ENCODE assay signal across 20 cellular contexts in genomic region chr5:137831526-137831925, GRCh38. TPM values are rescaled to one million over a fixed set of nuclear protein-coding genes. Genes with fewer than 3 reads are reported as not detected.
A peak's percentile ranks its signal among the peaks of the same experiment; 100 is the strongest.
DNase-seq lines count a peak whose midpoint lies in the region; ATAC-seq, FAIRE-seq and TF ChIP-seq lines count a peak whose summit lies in the region.
"Had no signal": no experiment of that assay in that cellular context is flagged by ENCODE, and none has a peak within 500 bp of the region (broad histone marks: within the 10 kb centered on the region; RNA-seq: fewer than 3 reads in every experiment).

No MANE protein-coding gene starts in this region.

- TF ChIP-seq CTCF in MCF 10A (IDR thresholded peaks at IDR 0.05; ENCODE audit: unreplicated experiment) (peak; percentile 19), mammary epithelial cell (conservative IDR thresholded peaks at IDR 0.05 in 1 of 2, IDR thresholded peaks at IDR 0.05 in 1 of 2; ENCODE audit: extremely low read depth in 1 of 2, insufficient read depth in 1 of 2, low read depth in 1 of 2, low read length in 2 of 2) (peak in 1 of 2 donors; percentile 11), endothelial cell (IDR thresholded peaks at IDR 0.05; ENCODE audit: unreplicated experiment) (peak; percentile 39), keratinocyte (optimal IDR thresholded peaks at IDR 0.05 in 1 of 3, IDR thresholded peaks at IDR 0.05 in 1 of 3, conservative IDR thresholded peaks at IDR 0.05 in 1 of 3; ENCODE audit: extremely low read depth in 1 of 3, insufficient read depth in 2 of 3, low read length in 3 of 3) (peak in 1 of 3 experiments; percentile 8), uterus (IDR thresholded peaks at IDR 0.05) (peak in 2 of 4 experiments; percentile 31 to 32)

- no peak for TF ChIP-seq POLR2A in uterus (IDR thresholded peaks at IDR 0.05)

- no peaks in the 10 kb centered on the region for H3K36me3 Mint-ChIP-seq in MCF 10A (ENCODE audit: insufficient read depth, unreplicated experiment)
- no peaks in the 10 kb centered on the region for H3K36me3 Mint-ChIP-seq in endothelial cell (ENCODE audit: low read depth, unreplicated experiment)
- H3K36me3 Mint-ChIP-seq in activated CD8-positive, alpha-beta T cell treated with anti-CD3 and anti-CD28 coated beads, Interleukin-2, amount 10 ng/mL, durations not matched to agents 7 days and 5 days (ENCODE audit: low read depth), result no peaks in the 10 kb centered on the region

- H3K4me1 ChIP-seq in mammary epithelial cell (ENCODE audit: insufficient read depth, low read length) (peaks cover 10% of the 10 kb centered on the region), keratinocyte (ENCODE audit: control insufficient read depth, extremely low read depth, insufficient read depth, low read length) (peaks cover 18% of the 10 kb centered on the region), uterus (peaks cover 0 to 13% of the 10 kb centered on the region in 2 donors)

- no peak overlapping the region for H3K4me2 ChIP-seq in mammary epithelial cell (ENCODE audit: insufficient read depth, low read depth, low read length)
- H3K4me2 ChIP-seq in keratinocyte (ENCODE audit: control insufficient read depth, extremely low read depth, insufficient read depth, low read depth, low read length), result no peak overlapping the region

- H3K9ac ChIP-seq in mammary epithelial cell (ENCODE audit: insufficient read depth, low read length), result no peak overlapping the region
- H3K9ac ChIP-seq in keratinocyte (ENCODE audit: control insufficient read depth, extremely low read depth, insufficient read depth, low read length), result no peak overlapping the region

- H3K4me3 Mint-ChIP-seq in MCF 10A (ENCODE audit: unreplicated experiment) (no peak overlapping the region), endothelial cell (ENCODE audit: unreplicated experiment) (no peak overlapping the region)
- H3K4me3 Mint-ChIP-seq in activated CD8-positive, alpha-beta T cell treated with anti-CD3 and anti-CD28 coated beads, Interleukin-2, amount 10 ng/mL, durations not matched to agents 7 days and 5 days, result no peak overlapping the region
- H3K4me3 Mint-ChIP-seq: activated CD8-positive, alpha-beta T cell treated with anti-CD3 and anti-CD28 coated beads for 36 hours; CD4-positive, alpha-beta memory T cell had no signal

- no peak for ATAC-seq in HG02884 (IDR thresholded peaks at IDR 0.05; ENCODE audit: unreplicated experiment)
- no peak for ATAC-seq in activated CD8-positive, alpha-beta T cell treated with anti-CD3 and anti-CD28 coated beads, Interleukin-2, amount 10 ng/mL, durations not matched to agents 7 days and 5 days
- ATAC-seq: activated CD8-positive, alpha-beta T cell treated with anti-CD3 and anti-CD28 coated beads for 36 hours; GM12878; mucosa of descending colon had no signal

- H3K27ac ChIP-seq in mammary epithelial cell (ENCODE audit: insufficient read depth, low read depth, low read length), result no peak overlapping the region
- no peak overlapping the region for H3K27ac ChIP-seq in keratinocyte (ENCODE audit: control insufficient read depth, insufficient read depth, low read length)
- peak overlapping the region; percentile 46 to 61 for H3K27ac ChIP-seq in uterus
- H3K27ac ChIP-seq: ovary had no signal

- 84% methylated on average over 3 of the region's 3 CpGs for WGBS in mammary epithelial cell (ENCODE audit: low coverage, missing lambda C conversion rate)

- POLR2A ChIA-PET in MCF 10A (lab: Yijun Ruan, JAX), result no interaction called here
- POLR2A ChIA-PET in activated CD8-positive, alpha-beta T cell treated with anti-CD3 and anti-CD28 coated beads, Interleukin-2, amount 10 ng/mL, durations not matched to agents 7 days and 5 days (lab: Charles Lee), result no interaction called here

- H2AFZ ChIP-seq in mammary epithelial cell (ENCODE audit: low read depth, low read length) (no peak overlapping the region), keratinocyte (ENCODE audit: control insufficient read depth, low read length) (no peak overlapping the region)

- CTCF ChIA-PET in MCF 10A (lab: Yijun Ruan, JAX), result interaction anchor here (0.8 to 1.9 kb wide), 2 partner anchors 12 to 53 kb away, joined by 4 to 9 read pairs; no protein-coding TSS in a partner anchor
- CTCF ChIA-PET in mammary epithelial cell (lab: Charles Lee; ENCODE audit: low non-redundant PET), result no interaction called here
- CTCF ChIA-PET in activated CD8-positive, alpha-beta T cell treated with anti-CD3 and anti-CD28 coated beads, Interleukin-2, amount 10 ng/mL, durations not matched to agents 7 days and 5 days (lab: Charles Lee), result interaction anchor here (1.1 kb wide), 1 partner anchor 33 kb away, joined by 3 read pairs; no protein-coding TSS in a partner anchor

- H3K9me1 ChIP-seq in keratinocyte (ENCODE audit: control insufficient read depth, extremely low read depth, insufficient read depth, low read length), result no peaks in the 10 kb centered on the region

- no peak for DNase-seq in MCF 10A (ENCODE audit: unreplicated experiment)
- DNase-seq in mammary epithelial cell, result no peak
- no peak for DNase-seq in endothelial cell (ENCODE audit: low spot score)
- DNase-seq in keratinocyte (ENCODE audit: low read depth, low spot score), result no peak
- peak in 1 of 2 donors; percentile 15 for DNase-seq in uterus
- DNase-seq in activated CD8-positive, alpha-beta T cell treated with anti-CD3 and anti-CD28 coated beads, Interleukin-2, amount 10 ng/mL, durations not matched to agents 7 days and 5 days, result no peak
- DNase-seq in DMS79 treated with DMSO at 0.1 percent for 48 hours (lab: John Stamatoyannopoulos, UW), result no peak
- DNase-seq: 8988T; activated CD8-positive, alpha-beta T cell treated with anti-CD3 and anti-CD28 coated beads for 36 hours; amniotic stem cell; CD4-positive, alpha-beta memory T cell; mucosa of descending colon; NCI-H146; OCI-M1; ovary; stimulated activated CD4-positive, alpha-beta T cell treated with anti-CD3 and anti-CD28 coated beads, Interleukin-15, amount 100 ng/mL, for 24 hours had no signal

- FAIRE-seq in keratinocyte (lab: Jason Lieb, UNC), result peak; percentile 9
- FAIRE-seq: GM12878 had no signal

- no peaks in the 10 kb centered on the region for H3K27me3 ChIP-seq in mammary epithelial cell (ENCODE audit: insufficient read depth, low read length)
- H3K27me3 ChIP-seq in keratinocyte (ENCODE audit: control insufficient read depth, extremely low read depth, insufficient read depth, low read length), result no peaks in the 10 kb centered on the region
- H3K27me3 ChIP-seq in uterus, result no peaks in the 10 kb centered on the region
- H3K27me3 ChIP-seq: ovary had no signal

- no peaks in the 10 kb centered on the region for H3K79me2 ChIP-seq in mammary epithelial cell (ENCODE audit: insufficient read depth, low read length)
- no peaks in the 10 kb centered on the region for H3K79me2 ChIP-seq in keratinocyte (ENCODE audit: control insufficient read depth, insufficient read depth, low read length)

- intact Hi-C loops in MCF 10A (cut with micrococcal nuclease) (no loop called here), mammary epithelial cell (cut with micrococcal nuclease) (loop anchor here (5.0 kb wide), 1 partner anchor 56 kb away; the partner anchor contains the start of gene PKD2L2), uterus (cut with DNase I; ENCODE audit: low total_unique reads) (no loop called here)

- in situ Hi-C loops in mammary epithelial cell (cut with MboI; ENCODE audit: low sequenced_read_pairs in 2 of 2), result no loop called here

- H3K9me3 Mint-ChIP-seq in MCF 10A (ENCODE audit: unreplicated experiment), result no peaks in the 10 kb centered on the region
- no peaks in the 10 kb centered on the region for H3K9me3 Mint-ChIP-seq in endothelial cell (ENCODE audit: unreplicated experiment)
- H3K9me3 Mint-ChIP-seq in activated CD8-positive, alpha-beta T cell treated with anti-CD3 and anti-CD28 coated beads, Interleukin-2, amount 10 ng/mL, durations not matched to agents 7 days and 5 days (ENCODE audit: insufficient read depth), result no peaks in the 10 kb centered on the region
- H3K9me3 Mint-ChIP-seq: activated CD8-positive, alpha-beta T cell treated with anti-CD3 and anti-CD28 coated beads for 36 hours had no signal

- H3K4me1 Mint-ChIP-seq in MCF 10A (ENCODE audit: insufficient read depth, unreplicated experiment) (peaks cover 11% of the 10 kb centered on the region), endothelial cell (ENCODE audit: unreplicated experiment) (peaks cover 6% of the 10 kb centered on the region)
- H3K4me1 Mint-ChIP-seq in activated CD8-positive, alpha-beta T cell treated with anti-CD3 and anti-CD28 coated beads, Interleukin-2, amount 10 ng/mL, durations not matched to agents 7 days and 5 days (ENCODE audit: low read depth), result no peaks in the 10 kb centered on the region
- H3K4me1 Mint-ChIP-seq: CD4-positive, alpha-beta memory T cell had no signal

- H3K9me3 ChIP-seq in mammary epithelial cell (replicated peaks; ENCODE audit: insufficient read depth, low read length) (no peaks in the 10 kb centered on the region), keratinocyte (ENCODE audit: control insufficient read depth, low read depth, low read length) (no peaks in the 10 kb centered on the region), uterus (no peaks in the 10 kb centered on the region)
- H3K9me3 ChIP-seq: mucosa of descending colon, ovary had no signal

- H3K36me3 ChIP-seq in mammary epithelial cell (ENCODE audit: insufficient read depth, low read length) (no peaks in the 10 kb centered on the region), keratinocyte (ENCODE audit: control insufficient read depth in 2 of 2, extremely low read depth in 1 of 2, insufficient read depth in 2 of 2, low read length in 2 of 2) (no peaks in the 10 kb centered on the region), uterus (no peaks in the 10 kb centered on the region)
- H3K36me3 ChIP-seq: ovary had no signal

- BruUV-seq in MCF 10A (replicated peaks; lab: Mats Ljungman, UMichigan) (no TSS peak), mammary epithelial cell (replicated peaks; lab: Mats Ljungman, UMichigan) (no TSS peak)

- dilution Hi-C loops in mammary epithelial cell (cut with HindIII; ENCODE audit: low sequenced_read_pairs), result no loop called here
- dilution Hi-C loops in keratinocyte (cut with MboI; ENCODE audit: extremely low pct_ligation_motif_present, low sequenced_read_pairs), result no loop called here

- H3K27ac Mint-ChIP-seq in MCF 10A (ENCODE audit: low read depth, unreplicated experiment) (no peak overlapping the region), endothelial cell (ENCODE audit: unreplicated experiment) (no peak overlapping the region)
- no peak overlapping the region for H3K27ac Mint-ChIP-seq in activated CD8-positive, alpha-beta T cell treated with anti-CD3 and anti-CD28 coated beads, Interleukin-2, amount 10 ng/mL, durations not matched to agents 7 days and 5 days
- H3K27ac Mint-ChIP-seq: activated CD8-positive, alpha-beta T cell treated with anti-CD3 and anti-CD28 coated beads for 36 hours; activated T-helper 2 cell treated with anti-CD3 and anti-CD28 coated beads, Interferon-gamma antibody, Interleukin-2, Interleukin-4, amounts not matched to agents 10 μg/mL and 5 μg/mL and 100 μg/mL, durations not matched to agents 14 hours and 24 hours and 36 hours; CD4-positive, alpha-beta memory T cell had no signal

- H3K27me3 Mint-ChIP-seq in MCF 10A (ENCODE audit: insufficient read depth, unreplicated experiment) (no peaks in the 10 kb centered on the region), endothelial cell (ENCODE audit: unreplicated experiment) (peaks cover 1% of the 10 kb centered on the region)
- H3K27me3 Mint-ChIP-seq in activated CD8-positive, alpha-beta T cell treated with anti-CD3 and anti-CD28 coated beads, Interleukin-2, amount 10 ng/mL, durations not matched to agents 7 days and 5 days (ENCODE audit: low read depth), result peaks cover 4% of the 10 kb centered on the region
- H3K27me3 Mint-ChIP-seq: activated CD8-positive, alpha-beta T cell treated with anti-CD3 and anti-CD28 coated beads for 36 hours; CD4-positive, alpha-beta memory T cell had no signal

- H4K20me1 ChIP-seq in mammary epithelial cell (ENCODE audit: insufficient read depth, low read length) (no peaks in the 10 kb centered on the region), keratinocyte (ENCODE audit: control insufficient read depth, extremely low read depth, insufficient read depth, low read length) (no peaks in the 10 kb centered on the region)

- H3K4me3 ChIP-seq in mammary epithelial cell (replicated peaks in 1 of 3; ENCODE audit: insufficient read depth in 1 of 3, low read depth in 2 of 3, low read length in 3 of 3) (no peak overlapping the region), keratinocyte (ENCODE audit: control insufficient read depth in 2 of 3, extremely low read depth in 1 of 3, insufficient read depth in 2 of 3, low read depth in 1 of 3, low read length in 3 of 3) (no peak overlapping the region), uterus (no peak overlapping the region)
- H3K4me3 ChIP-seq: GM12878, mucosa of descending colon, ovary had no signal

RNA-seq across cellular contexts. Expression of gene MYOT, which starts 36.1 kb away (rescaled TPM):
- total RNA-seq in MCF 10A (2022) (not detected in 2 replicates), mammary epithelial cell (1 to 10 TPM in 1 of 2 donors, under 1 TPM in 1; 0.12 to 3.0 TPM), endothelial cell (ENCODE audit: unreplicated experiment) (not detected), uterus (1 to 10 TPM in 3 of 4 donors, under 1 TPM in 1; 0.51 to 2.7 (median 1.1) TPM)
- polyA plus RNA-seq in mammary epithelial cell (0.75 TPM), keratinocyte (0.55 to 1.5 TPM (median 0.76 TPM) in 3 replicates)
- polyA minus RNA-seq in mammary epithelial cell (not detected), keratinocyte (0.61 to 0.66 TPM in 2 of 3 replicates, not detected in the other)
- polyA plus RNA-seq in keratinocyte (2011; ENCODE audit: low read depth), result not detected
- 0.52 and 0.80 TPM in 2 replicates for polyA plus RNA-seq in keratinocyte (2011; cell fraction: cytosol; rRNA removed)
- polyA plus RNA-seq in keratinocyte (2011; cell fraction: nucleus; rRNA removed), result 0.45 and 0.73 TPM in 2 replicates
- 0.18 and 0.61 TPM in 2 replicates for polyA plus RNA-seq in keratinocyte (2012; ENCODE audit: low replicate concordance)
- not detected for polyA minus RNA-seq in keratinocyte (2011; cell fraction: cytosol; rRNA and poly(A)+ RNA removed)
- polyA minus RNA-seq in keratinocyte (2011; cell fraction: nucleus; rRNA and poly(A)+ RNA removed), result not detected in 2 replicates
- total RNA-seq in activated CD8-positive, alpha-beta T cell treated with anti-CD3 and anti-CD28 coated beads, Interleukin-2, amount 10 ng/mL, durations not matched to agents 7 days and 5 days, result not detected
- total RNA-seq: activated CD8-positive, alpha-beta T cell treated with anti-CD3 and anti-CD28 coated beads for 36 hours; activated T-helper 2 cell treated with anti-CD3 and anti-CD28 coated beads, Interferon-gamma antibody, Interleukin-2, Interleukin-4, amounts not matched to agents 10 μg/mL and 5 μg/mL and 100 μg/mL, durations not matched to agents 14 hours and 24 hours and 36 hours; CD4-positive, alpha-beta memory T cell; GM12878; NCI-H460 had no signal

RNA-seq across cellular contexts. Expression of gene PKD2L2, which starts 57.7 kb away (rescaled TPM):
- not detected in 2 replicates for total RNA-seq in MCF 10A (2022)
- not detected for total RNA-seq in mammary epithelial cell
- not detected for polyA plus RNA-seq in mammary epithelial cell
- polyA minus RNA-seq in mammary epithelial cell, result not detected
- total RNA-seq in endothelial cell (ENCODE audit: unreplicated experiment), result not detected
- 0.10 TPM in 1 of 3 replicates, not detected in the others for polyA plus RNA-seq in keratinocyte
- polyA plus RNA-seq in keratinocyte (2011; ENCODE audit: low read depth), result not detected
- polyA plus RNA-seq in keratinocyte (2011; cell fraction: cytosol; rRNA removed), result not detected in 2 replicates
- not detected in 2 replicates for polyA plus RNA-seq in keratinocyte (2011; cell fraction: nucleus; rRNA removed)
- not detected in 2 replicates for polyA plus RNA-seq in keratinocyte (2012; ENCODE audit: low replicate concordance)
- polyA minus RNA-seq in keratinocyte, result not detected in 3 replicates
- polyA minus RNA-seq in keratinocyte (2011; cell fraction: cytosol; rRNA and poly(A)+ RNA removed), result not detected
- not detected in 2 replicates for polyA minus RNA-seq in keratinocyte (2011; cell fraction: nucleus; rRNA and poly(A)+ RNA removed)
- total RNA-seq in uterus, result not detected
- not detected for total RNA-seq in activated CD8-positive, alpha-beta T cell treated with anti-CD3 and anti-CD28 coated beads, Interleukin-2, amount 10 ng/mL, durations not matched to agents 7 days and 5 days
- total RNA-seq: activated CD8-positive, alpha-beta T cell treated with anti-CD3 and anti-CD28 coated beads for 36 hours; activated T-helper 2 cell treated with anti-CD3 and anti-CD28 coated beads, Interferon-gamma antibody, Interleukin-2, Interleukin-4, amounts not matched to agents 10 μg/mL and 5 μg/mL and 100 μg/mL, durations not matched to agents 14 hours and 24 hours and 36 hours; CD4-positive, alpha-beta memory T cell; mucosa of descending colon; NCI-H460 had no signal

Comparison
In these comparisons a context has a peak if more than half of its experiments do, and no peak if none do; other contexts are left out.
1. H3K27ac ChIP-seq: peak in uterus (2 of 2); none in mammary epithelial cell (single experiment) and keratinocyte (single experiment).